Comparison of ENCODE assay signal across 10 cellular contexts in the genomic region with DNA sequence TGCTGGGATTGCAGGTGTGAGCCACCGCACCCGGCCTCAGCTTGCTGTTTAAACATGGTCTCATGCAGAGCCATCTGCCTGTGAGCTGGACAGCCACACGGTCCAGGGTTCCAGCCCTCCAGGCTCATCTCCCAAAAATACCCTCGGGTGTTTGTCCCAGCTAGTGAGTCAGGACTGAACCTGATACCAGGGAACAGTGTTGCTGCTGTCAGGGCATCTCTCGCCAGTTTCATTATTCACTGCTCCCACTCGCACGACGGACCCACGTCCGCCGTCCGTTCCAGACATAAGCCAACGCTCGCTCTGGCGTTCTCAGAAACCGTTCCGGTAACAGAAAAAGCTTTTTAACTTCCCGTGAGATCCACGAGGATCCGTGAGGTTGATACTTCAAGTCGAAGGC.
DNase-seq lines count a peak whose midpoint lies in the region; ATAC-seq, FAIRE-seq and TF ChIP-seq lines count a peak whose summit lies in the region.
"Had no signal": no experiment of that assay in that cellular context is flagged by ENCODE, and none has a peak within 500 bp of the region (broad histone marks: within the 10 kb centered on the region; RNA-seq: fewer than 3 reads in every experiment).

No MANE protein-coding gene starts in this region.

- no peak for TF ChIP-seq RAD21 in H1 (IDR thresholded peaks at IDR 0.05 in 1 of 2, conservative IDR thresholded peaks at IDR 0.05 in 1 of 2; ENCODE audit: low read depth in 2 of 2, low read length in 2 of 2)

- H3K27me3 ChIP-seq in H1 (replicated peaks in 1 of 4; ENCODE audit: control insufficient read depth in 3 of 4, extremely low read depth in 1 of 4, insufficient read depth in 3 of 4, low read length in 3 of 4) (no peaks in the 10 kb centered on the region), left lung (peaks cover 0 to 17% of the 10 kb centered on the region in 2 donors)

- H3K4me1 ChIP-seq in H1 (replicated peaks in 1 of 4; ENCODE audit: control insufficient read depth in 3 of 4, insufficient read depth in 4 of 4, low read length in 3 of 4): peaks cover 4 to 14% (median 9%) of the 10 kb centered on the region in 4 experiments
- H3K4me1 ChIP-seq in left lung: peaks cover 17 to 25% of the 10 kb centered on the region in 2 donors

- no peak overlapping the region; the same call in 1 of the 2 replicates for H4K8ac ChIP-seq in H1 (ENCODE audit: extremely low read depth, insufficient read depth, low read length)

- intact Hi-C loops in left lung (cut with DNase I): loop anchor here in 1 of 2 donors (10.0 kb wide), 1 partner anchor 73 kb away; a partner anchor contains a TSS

- TF ChIP-seq CTCF in H1 (IDR thresholded peaks at IDR 0.05; ENCODE audit: control extremely low read depth in 1 of 3, insufficient read depth in 1 of 3, low read depth in 1 of 3, low read length in 3 of 3) (no peak), left lung (IDR thresholded peaks at IDR 0.05) (no peak)

- H2BK20ac ChIP-seq in H1 (ENCODE audit: low read length): no peak overlapping the region

- H4K20me1 ChIP-seq in H1 (replicated peaks in 1 of 2; ENCODE audit: control insufficient read depth in 1 of 2, insufficient read depth in 2 of 2, low read length in 2 of 2): peaks cover 6 to 8% of the 10 kb centered on the region in 2 experiments

- POLR2A ChIA-PET in H1 (lab: Charles Lee; ENCODE audit: partially characterized antibody): interaction anchor here (0.8 to 1.2 kb wide), 2 partner anchors 28 to 149 kb away, joined by 3 to 5 read pairs; no protein-coding TSS in a partner anchor

- H3K79me1 ChIP-seq in H1 (ENCODE audit: low read depth, low read length): peaks cover 8% of the 10 kb centered on the region

- no peak overlapping the region; the same call in 1 of the 2 replicates for H3K18ac ChIP-seq in H1 (ENCODE audit: extremely low read depth, low read length)

- 91% methylated on average over 21 of the region's 21 CpGs; no CpG with 5 or more reads in 1 of the 2 experiments for WGBS in H1 (ENCODE audit: extremely low coverage in 1 of 2, insufficient coverage in 1 of 2, insufficient read length in 1 of 2, insufficient replicate concordance in 2 of 2, low coverage in 1 of 2, low lambda C conversion rate in 2 of 2, missing lambda C conversion rate in 1 of 2), 2 experiments

- peak; percentile 36 for DNase-seq in ELF-1 (ENCODE audit: low read depth, low spot score)
- no peak for DNase-seq in H1 (ENCODE audit: low read depth in 1 of 2, low spot score in 2 of 2)
- no peak for DNase-seq in left lung
- DNase-seq in activated CD8-positive, alpha-beta memory T cell treated with anti-CD3 and anti-CD28 coated beads, Interleukin-2, amount 50 U/mL, for 48 hours: no peak
- DNase-seq in stimulated activated CD4-positive, alpha-beta T cell treated with anti-CD3 and anti-CD28 coated beads, Interleukin-2, amount 100 ng/mL, for 24 hours: no peak
- DNase-seq in KBM-7: no peak
- DNase-seq: activated naive CD4-positive, alpha-beta T cell had no signal

- H3K23me2 ChIP-seq in H1 (ENCODE audit: low read depth, low read length): no peaks in the 10 kb centered on the region

- peak overlapping the region; percentile 40 for H2BK5ac ChIP-seq in H1 (ENCODE audit: low read depth, low read length)

- ATAC-seq in left lung: no peak
- no peak for ATAC-seq in GM21423 (IDR thresholded peaks at IDR 0.05; ENCODE audit: unreplicated experiment)

- H2BK12ac ChIP-seq in H1 (ENCODE audit: low read depth, low read length): peak overlapping the region; percentile 70

- H3K27ac ChIP-seq in H1 (ENCODE audit: low read depth, low read length) (peak overlapping the region; percentile 40; the same call in 1 of the 2 replicates), left lung (peak overlapping the region; percentile 48 to 60), skin epidermis (peak overlapping the region in 14 of 21 experiments; percentile 2 to 79 (median 44))
- H3K27ac ChIP-seq: VCaP had no signal

- no peak overlapping the region for H2BK120ac ChIP-seq in H1 (replicated peaks; ENCODE audit: low read depth, low read length)

- no peaks in the 10 kb centered on the region for H3K36me3 ChIP-seq in H1 (ENCODE audit: control insufficient read depth in 2 of 4, insufficient read depth in 4 of 4, low read length in 3 of 4)
- H3K36me3 ChIP-seq in left lung: no peaks in the 10 kb centered on the region

- TF ChIP-seq POLR2A in H1 (IDR thresholded peaks at IDR 0.05; ENCODE audit: control extremely low read depth in 1 of 2, low read depth in 2 of 2, low read length in 2 of 2): no peak

- H3K9me3 ChIP-seq in H1 (ENCODE audit: insufficient read depth in 2 of 2, low read depth in 1 of 2, low read length in 1 of 2): no peaks in the 10 kb centered on the region
- no peaks in the 10 kb centered on the region for H3K9me3 ChIP-seq in left lung

- H3K4me3 ChIP-seq in H1 (ENCODE audit: extremely low read depth in 1 of 4, insufficient read depth in 2 of 4, low read depth in 3 of 4, low read length in 4 of 4): no peak overlapping the region
- no peak overlapping the region for H3K4me3 ChIP-seq in left lung
- H3K4me3 ChIP-seq in skin epidermis: no peak overlapping the region

- H2BK15ac ChIP-seq in H1 (ENCODE audit: low read length): peak overlapping the region; percentile 88; the same call in 1 of the 2 replicates

- no peak overlapping the region for H3K9ac ChIP-seq in H1 (replicated peaks in 1 of 4; ENCODE audit: extremely low read depth in 1 of 4, low read depth in 3 of 4, low read length in 3 of 4)

- no peak overlapping the region for H3K56ac ChIP-seq in H1 (replicated peaks; ENCODE audit: insufficient read length, low read depth, low read length)

- no peak overlapping the region for H4K5ac ChIP-seq in H1 (ENCODE audit: insufficient read length, low read depth, low read length)

- H3K4me2 ChIP-seq in H1 (ENCODE audit: insufficient read depth in 1 of 2, low read depth in 2 of 2, low read length in 2 of 2): peak overlapping the region in 1 of 2 experiments; percentile 35; a peak in 1 of 4 replicates

- no peak overlapping the region for H2AFZ ChIP-seq in H1 (ENCODE audit: low read length)

- H3K14ac ChIP-seq in H1 (ENCODE audit: insufficient read length): no peak overlapping the region

- FAIRE-seq in H1 (lab: Jason Lieb, UNC): peak; percentile 24

- no peak overlapping the region for H4K91ac ChIP-seq in H1 (replicated peaks; ENCODE audit: insufficient read length, low read length)

- in situ Hi-C loops in KBM-7 (cut with MboI; ENCODE audit: low pct_unique_long_range_greater_than_20kb, low sequenced_read_pairs): no loop called here

- no peak overlapping the region for H3K4ac ChIP-seq in H1 (replicated peaks; ENCODE audit: insufficient read length, low read depth, low read length)

- no peak for TF ChIP-seq EP300 in H1 (IDR thresholded peaks at IDR 0.05; ENCODE audit: borderline replicate concordance in 1 of 2, low read depth in 2 of 2, low read length in 2 of 2)

- no peak overlapping the region for H3K23ac ChIP-seq in H1 (ENCODE audit: insufficient read length)

- CTCF ChIA-PET in H1 (lab: Charles Lee; ENCODE audit: partially characterized antibody): interaction anchor here (1.0 to 2.2 kb wide), 6 partner anchors 30 to 107 kb away, joined by 3 to 9 read pairs (median 4); no protein-coding TSS in a partner anchor

- H2AK5ac ChIP-seq in H1 (ENCODE audit: low read depth, low read length): peak overlapping the region; percentile 79; the same call in 1 of the 2 replicates

- H3K79me2 ChIP-seq in H1 (ENCODE audit: control insufficient read depth in 1 of 2, insufficient read depth in 2 of 2, low read length in 2 of 2): peaks cover 0 to 50% of the 10 kb centered on the region in 2 experiments; a peak in 2 of 4 replicates

TF ChIP-seq in H1, 55 proteins besides CTCF, POLR2A, EP300 and RAD21:
- no peak for TF ChIP-seq SAP30 (IDR thresholded peaks at IDR 0.05; ENCODE audit: insufficient read depth, insufficient replicate concordance, low read length)
- no peak for TF ChIP-seq SIX5 (IDR thresholded peaks at IDR 0.05; ENCODE audit: low read depth, low read length)
- no peak for TF ChIP-seq JUND (IDR thresholded peaks at IDR 0.05; ENCODE audit: low read length)
- no peak for TF ChIP-seq RFX5 (IDR thresholded peaks at IDR 0.05; ENCODE audit: borderline replicate concordance, low read depth, low read length)
- no peak for TF ChIP-seq MAFK (IDR thresholded peaks at IDR 0.05; ENCODE audit: low read depth, low read length)
- TF ChIP-seq SRF (IDR thresholded peaks at IDR 0.05; ENCODE audit: low read depth, low read length): no peak
- TF ChIP-seq BACH1 (IDR thresholded peaks at IDR 0.05; ENCODE audit: low read length): no peak
- TF ChIP-seq YY1 (IDR thresholded peaks at IDR 0.05; ENCODE audit: low read depth, low read length): no peak
- no peak for TF ChIP-seq PHF8 (conservative IDR thresholded peaks at IDR 0.05; ENCODE audit: low read depth, low read length)
- no peak for TF ChIP-seq CBX5 (IDR thresholded peaks at IDR 0.05; ENCODE audit: low read depth, low read length)
- TF ChIP-seq POLR2AphosphoS5 (IDR thresholded peaks at IDR 0.05; ENCODE audit: low read depth, low read length): no peak
- TF ChIP-seq KDM5A (IDR thresholded peaks at IDR 0.05; ENCODE audit: low read length): no peak
- no peak for TF ChIP-seq ASH2L (IDR thresholded peaks at IDR 0.05; ENCODE audit: low read length)
- TF ChIP-seq HDAC2 (IDR thresholded peaks at IDR 0.05; ENCODE audit: borderline replicate concordance in 1 of 2, low read depth in 2 of 2, low read length in 2 of 2): no peak
- TF ChIP-seq CTBP2 (IDR thresholded peaks at IDR 0.05; ENCODE audit: borderline replicate concordance, insufficient read depth, insufficient read length, low read length): no peak
- TF ChIP-seq TEAD4 (IDR thresholded peaks at IDR 0.05; ENCODE audit: low read depth, low read length): no peak
- no peak for TF ChIP-seq JUN (IDR thresholded peaks at IDR 0.05; ENCODE audit: low read depth, low read length)
